8 cellular contexts compared by ENCODE assay signal in the genomic region with DNA sequence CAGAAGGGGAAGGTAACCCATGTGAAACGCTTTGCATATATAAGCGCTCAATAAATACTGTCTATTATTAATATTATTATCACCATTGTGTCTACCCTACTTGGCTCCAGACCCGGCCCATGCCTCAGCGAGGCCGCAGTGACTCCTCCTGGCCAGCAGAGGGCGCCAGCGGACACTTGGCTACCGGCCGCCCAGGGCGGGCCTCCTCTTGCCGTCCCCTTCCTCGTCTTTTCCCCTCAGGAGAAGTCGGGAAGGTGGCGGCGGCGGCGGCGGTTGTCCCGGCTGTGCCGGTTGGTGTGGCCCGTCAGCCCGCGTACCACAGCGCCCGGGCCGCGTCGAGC. TPM values are rescaled to one million over a fixed set of nuclear protein-coding genes. Genes with fewer than 3 reads are reported as not detected.
DNase-seq lines count a peak whose midpoint lies in the region; ATAC-seq, FAIRE-seq and TF ChIP-seq lines count a peak whose summit lies in the region.

A gene with protein sequence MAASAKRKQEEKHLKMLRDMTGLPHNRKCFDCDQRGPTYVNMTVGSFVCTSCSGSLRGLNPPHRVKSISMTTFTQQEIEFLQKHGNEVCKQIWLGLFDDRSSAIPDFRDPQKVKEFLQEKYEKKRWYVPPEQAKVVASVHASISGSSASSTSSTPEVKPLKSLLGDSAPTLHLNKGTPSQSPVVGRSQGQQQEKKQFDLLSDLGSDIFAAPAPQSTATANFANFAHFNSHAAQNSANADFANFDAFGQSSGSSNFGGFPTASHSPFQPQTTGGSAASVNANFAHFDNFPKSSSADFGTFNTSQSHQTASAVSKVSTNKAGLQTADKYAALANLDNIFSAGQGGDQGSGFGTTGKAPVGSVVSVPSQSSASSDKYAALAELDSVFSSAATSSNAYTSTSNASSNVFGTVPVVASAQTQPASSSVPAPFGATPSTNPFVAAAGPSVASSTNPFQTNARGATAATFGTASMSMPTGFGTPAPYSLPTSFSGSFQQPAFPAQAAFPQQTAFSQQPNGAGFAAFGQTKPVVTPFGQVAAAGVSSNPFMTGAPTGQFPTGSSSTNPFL (plus strand): TSS at position 233 of the 341 bp plus-strand sequence. CDS start 266 bp downstream, outside the sequence.

- TF ChIP-seq CTCF in H1 (IDR thresholded peaks at IDR 0.05; ENCODE audit: control extremely low read depth in 1 of 3, insufficient read depth in 1 of 3, low read depth in 1 of 3, low read length in 3 of 3), result peak; percentile 83 to 98 (median 88)

- CTCF ChIA-PET in CD8-positive, alpha-beta memory T cell (lab: Charles Lee), result interaction anchor here (1.0 kb wide), 1 partner anchor 14 kb away, joined by 4 read pairs; no protein-coding TSS in a partner anchor
- CTCF ChIA-PET in H1 (lab: Charles Lee; ENCODE audit: partially characterized antibody), result interaction anchor here (0.8 to 1.8 kb wide), 10 partner anchors 8 to 302 kb away, joined by 3 to 9 read pairs (median 4); no protein-coding TSS in a partner anchor

- peak within 1 kb of the TSS; percentile 83 for H3K18ac ChIP-seq in H1 (ENCODE audit: extremely low read depth, low read length)
- peak within 1 kb of the TSS; percentile 97 for H3K18ac ChIP-seq in mesendoderm (ENCODE audit: low read length)

- H2AK5ac ChIP-seq in H1 (ENCODE audit: low read depth, low read length), result no peak within 1 kb of the TSS
- no peak within 1 kb of the TSS for H2AK5ac ChIP-seq in mesendoderm (ENCODE audit: low read length)

- H3K36me3 Mint-ChIP-seq in CD8-positive, alpha-beta memory T cell, result peaks cover 0 to 4% (median 0%) of the 10 kb centered on the region in 3 donors

- peak within 1 kb of the TSS; percentile 39 for H3K4me3 ChIP-seq in CD8-positive, alpha-beta memory T cell (ENCODE audit: low read length)
- H3K4me3 ChIP-seq in H1 (ENCODE audit: extremely low read depth in 1 of 4, insufficient read depth in 2 of 4, low read depth in 3 of 4, low read length in 4 of 4) (peak within 1 kb of the TSS; percentile 72 to 99 (median 78)), mesendoderm (ENCODE audit: low read length) (peak within 1 kb of the TSS; percentile 91)

- no peak within 1 kb of the TSS for H3K14ac ChIP-seq in H1 (ENCODE audit: insufficient read length)

- peak within 1 kb of the TSS; percentile 77 to 98 (median 84) for H3K9ac ChIP-seq in H1 (replicated peaks in 1 of 4; ENCODE audit: extremely low read depth in 1 of 4, low read depth in 3 of 4, low read length in 3 of 4)
- H3K9ac ChIP-seq in mesendoderm (ENCODE audit: low read length), result peak within 1 kb of the TSS; percentile 92

- TF ChIP-seq EP300 in H1 (IDR thresholded peaks at IDR 0.05; ENCODE audit: borderline replicate concordance in 1 of 2, low read depth in 2 of 2, low read length in 2 of 2), result no peak

- H3K79me1 ChIP-seq in H1 (ENCODE audit: low read depth, low read length) (no peaks in the 10 kb centered on the region), mesendoderm (ENCODE audit: low read length) (no peaks in the 10 kb centered on the region)

- H4K20me1 ChIP-seq in H1 (replicated peaks in 1 of 2; ENCODE audit: control insufficient read depth in 1 of 2, insufficient read depth in 2 of 2, low read length in 2 of 2), result peaks cover 16 to 21% of the 10 kb centered on the region in 2 experiments

- H3K4me2 ChIP-seq in H1 (ENCODE audit: insufficient read depth in 1 of 2, low read depth in 2 of 2, low read length in 2 of 2), result peak within 1 kb of the TSS; percentile 82 to 90
- H3K4me2 ChIP-seq in mesendoderm (ENCODE audit: low read length), result peak within 1 kb of the TSS; percentile 66

- H2BK20ac ChIP-seq in H1 (ENCODE audit: low read length), result no peak within 1 kb of the TSS

- H2BK5ac ChIP-seq in H1 (ENCODE audit: low read depth, low read length), result peak within 1 kb of the TSS; percentile 95
- no peak within 1 kb of the TSS for H2BK5ac ChIP-seq in mesendoderm (ENCODE audit: low read length)

- H3K27me3 ChIP-seq in CD8-positive, alpha-beta memory T cell (ENCODE audit: insufficient read depth, low read length, poor library complexity, severe bottlenecking), result no peaks in the 10 kb centered on the region
- no peaks in the 10 kb centered on the region for H3K27me3 ChIP-seq in H1 (replicated peaks in 1 of 4; ENCODE audit: control insufficient read depth in 3 of 4, extremely low read depth in 1 of 4, insufficient read depth in 3 of 4, low read length in 3 of 4)
- H3K27me3 ChIP-seq in mesendoderm (ENCODE audit: insufficient read depth, low read length, poor library complexity), result no peaks in the 10 kb centered on the region

- DNase-seq in CD8-positive, alpha-beta memory T cell, result peak; percentile 77 to 86 (median 78)
- DNase-seq in NOMO-1 (lab: John Stamatoyannopoulos, UW; ENCODE audit: unreplicated experiment in 2 of 2), result peak; percentile 69 to 78
- DNase-seq in activated CD8-positive, alpha-beta memory T cell treated with anti-CD3 and anti-CD28 coated beads for 4 hours (ENCODE audit: low read depth in 2 of 2), result peak; percentile 66 to 79
- peak in 1 of 2 experiments; percentile 96 for DNase-seq in H1 (ENCODE audit: low read depth in 1 of 2, low spot score in 2 of 2)
- peak; percentile 88 for DNase-seq in mesendoderm
- peak; percentile 76 for DNase-seq in stimulated activated CD8-positive, alpha-beta memory T cell treated with anti-CD3 and anti-CD28 coated beads, Interleukin-15, amount 100 ng/mL, for 1 hour (ENCODE audit: low read depth)

- peak within 1 kb of the TSS; percentile 87 to 99 (median 93) for H3K4me3 Mint-ChIP-seq in CD8-positive, alpha-beta memory T cell

- H4K5ac ChIP-seq in H1 (ENCODE audit: insufficient read length, low read depth, low read length) (peak within 1 kb of the TSS; percentile 86), mesendoderm (ENCODE audit: low read length) (no peak within 1 kb of the TSS)

- POLR2A ChIA-PET in CD8-positive, alpha-beta memory T cell (lab: Charles Lee), result no interaction called here
- POLR2A ChIA-PET in H1 (lab: Charles Lee; ENCODE audit: partially characterized antibody), result interaction anchor here (0.9 kb wide), 1 partner anchor 89 kb away, joined by 3 read pairs; no protein-coding TSS in a partner anchor

- TF ChIP-seq RAD21 in H1 (IDR thresholded peaks at IDR 0.05 in 1 of 2, conservative IDR thresholded peaks at IDR 0.05 in 1 of 2; ENCODE audit: low read depth in 2 of 2, low read length in 2 of 2), result peak; percentile 49 to 62; a peak in 3 of 4 replicates

- peaks cover 46% of the 10 kb centered on the region for H3K4me1 ChIP-seq in CD8-positive, alpha-beta memory T cell (ENCODE audit: insufficient read depth, low read length)
- H3K4me1 ChIP-seq in H1 (replicated peaks in 1 of 4; ENCODE audit: control insufficient read depth in 3 of 4, insufficient read depth in 4 of 4, low read length in 3 of 4) (peaks cover 0 to 4% (median 0%) of the 10 kb centered on the region in 4 experiments; a peak in 3 of 7 replicates), mesendoderm (ENCODE audit: control insufficient read depth, low read depth, low read length) (no peaks in the 10 kb centered on the region)

- peak within 1 kb of the TSS; percentile 55; the same call in 1 of the 2 replicates for H2AFZ ChIP-seq in H1 (ENCODE audit: low read length)

- no peak within 1 kb of the TSS for H3K27ac ChIP-seq in CD8-positive, alpha-beta memory T cell (ENCODE audit: low read depth, low read length)
- H3K27ac ChIP-seq in H1 (ENCODE audit: low read depth, low read length) (peak within 1 kb of the TSS; percentile 75; the same call in 1 of the 2 replicates), mesendoderm (ENCODE audit: low read depth, low read length) (peak within 1 kb of the TSS; percentile 60)

- H3K56ac ChIP-seq in H1 (replicated peaks; ENCODE audit: insufficient read length, low read depth, low read length) (no peak within 1 kb of the TSS), mesendoderm (ENCODE audit: low read length) (peak within 1 kb of the TSS; percentile 95)

- FAIRE-seq in H1 (lab: Jason Lieb, UNC), result no peak

- H3K4ac ChIP-seq in H1 (replicated peaks; ENCODE audit: insufficient read length, low read depth, low read length), result no peak within 1 kb of the TSS
- H3K4ac ChIP-seq in mesendoderm (ENCODE audit: low read depth, low read length), result peak within 1 kb of the TSS; percentile 83

- TF ChIP-seq POLR2A in H1 (IDR thresholded peaks at IDR 0.05; ENCODE audit: control extremely low read depth in 1 of 2, low read depth in 2 of 2, low read length in 2 of 2), result peak; percentile 75 to 84

- no peak within 1 kb of the TSS; the same call in 1 of the 2 replicates for H2BK15ac ChIP-seq in H1 (ENCODE audit: low read length)
- no peak within 1 kb of the TSS for H2BK15ac ChIP-seq in mesendoderm (replicated peaks; ENCODE audit: low read depth)

- H3K23ac ChIP-seq in H1 (ENCODE audit: insufficient read length) (no peak within 1 kb of the TSS), mesendoderm (ENCODE audit: low read length) (peak within 1 kb of the TSS; percentile 91)

- H3K79me2 ChIP-seq in H1 (ENCODE audit: control insufficient read depth in 1 of 2, insufficient read depth in 2 of 2, low read length in 2 of 2) (peaks cover 34 to 40% of the 10 kb centered on the region in 2 experiments), mesendoderm (ENCODE audit: control insufficient read depth, insufficient read depth, low read length) (peaks cover 38% of the 10 kb centered on the region)

- H3K9me3 Mint-ChIP-seq in CD8-positive, alpha-beta memory T cell, result no peaks in the 10 kb centered on the region

- peaks cover 33 to 51% (median 45%) of the 10 kb centered on the region in 3 donors for H3K4me1 Mint-ChIP-seq in CD8-positive, alpha-beta memory T cell

- 4% methylated on average over 21 of the region's 28 CpGs; no CpG with 5 or more reads in 1 of the 2 experiments for WGBS in H1 (ENCODE audit: extremely low coverage in 1 of 2, insufficient coverage in 1 of 2, insufficient read length in 1 of 2, insufficient replicate concordance in 2 of 2, low coverage in 1 of 2, low lambda C conversion rate in 2 of 2, missing lambda C conversion rate in 1 of 2), 2 experiments
- no CpG with 5 or more reads among the region's 28 CpGs for WGBS in mesendoderm (ENCODE audit: extremely low coverage, insufficient coverage, low lambda C conversion rate)

- no peak within 1 kb of the TSS for H2BK12ac ChIP-seq in H1 (ENCODE audit: low read depth, low read length)

- peaks cover 4% of the 10 kb centered on the region; the same call in 1 of the 2 replicates for H3K23me2 ChIP-seq in H1 (ENCODE audit: low read depth, low read length)

- H4K8ac ChIP-seq in H1 (ENCODE audit: extremely low read depth, insufficient read depth, low read length) (peak within 1 kb of the TSS; percentile 85), mesendoderm (ENCODE audit: low read depth, low read length) (no peak within 1 kb of the TSS)

- H2BK120ac ChIP-seq in H1 (replicated peaks; ENCODE audit: low read depth, low read length) (no peak within 1 kb of the TSS), mesendoderm (ENCODE audit: low read depth, low read length) (no peak within 1 kb of the TSS)

- no peaks in the 10 kb centered on the region for H3K9me3 ChIP-seq in CD8-positive, alpha-beta memory T cell (ENCODE audit: low read length)
- H3K9me3 ChIP-seq in H1 (ENCODE audit: insufficient read depth in 2 of 2, low read depth in 1 of 2, low read length in 1 of 2), result no peaks in the 10 kb centered on the region

- H4K91ac ChIP-seq in H1 (replicated peaks; ENCODE audit: insufficient read length, low read length), result no peak within 1 kb of the TSS

- no peaks in the 10 kb centered on the region for H3K36me3 ChIP-seq in CD8-positive, alpha-beta memory T cell (ENCODE audit: insufficient read depth, low read length)
- H3K36me3 ChIP-seq in H1 (ENCODE audit: control insufficient read depth in 2 of 4, insufficient read depth in 4 of 4, low read length in 3 of 4), result no peaks in the 10 kb centered on the region
- H3K36me3 ChIP-seq in mesendoderm (ENCODE audit: control insufficient read depth, insufficient read depth, low read length), result no peaks in the 10 kb centered on the region

- H3K27ac Mint-ChIP-seq in CD8-positive, alpha-beta memory T cell, result peak within 1 kb of the TSS; percentile 78 to 96 (median 89)

- peaks cover 0 to 4% of the 10 kb centered on the region in 2 donors for H3K27me3 Mint-ChIP-seq in CD8-positive, alpha-beta memory T cell

- ATAC-seq in GM19395 (IDR thresholded peaks at IDR 0.05; ENCODE audit: unreplicated experiment), result peak; percentile 93
- ATAC-seq in HG03558 (IDR thresholded peaks at IDR 0.05; ENCODE audit: extremely low read depth, unreplicated experiment), result peak; percentile 57

RNA-seq across cellular contexts. Expression of the gene that starts here (rescaled TPM):
- 100 to 1,000 TPM; 139 to 141 TPM for total RNA-seq in CD8-positive, alpha-beta memory T cell
- 31.6 TPM for polyA plus RNA-seq in CD8-positive, alpha-beta memory T cell
- 102 and 108 TPM in 2 replicates for total RNA-seq in H1 (2021; fragmentation: NEBNext Ultra II Directional; extraction: Animal tissue kit (Norgen Biotek cat#: 25700))
- 109 and 147 TPM in 2 replicates for polyA plus RNA-seq in H1 (2011; rRNA removed)
- polyA plus RNA-seq in H1 (2011; cell fraction: cytosol; rRNA removed), result 87.9 TPM
- 90.4 TPM for polyA plus RNA-seq in H1 (2011; cell fraction: nucleus; rRNA removed)
- 56.7 to 74.7 TPM (median 65.8 TPM) in 4 replicates for polyA plus RNA-seq in H1 (2012, experiment 1 of 2)
- 8.0 TPM for polyA plus RNA-seq in H1 (2012, experiment 2 of 2)
- 46.4 TPM for polyA plus RNA-seq in H1 (2013, experiment 1 of 2)
- 48.8 TPM for polyA plus RNA-seq in H1 (2013, experiment 2 of 2)
- polyA minus RNA-seq in H1 (2011; rRNA and poly(A)+ RNA removed), result 319 and 365 TPM in 2 replicates
- polyA minus RNA-seq in H1 (2011; cell fraction: cytosol; rRNA and poly(A)+ RNA removed), result 106 TPM
- 130 TPM for polyA minus RNA-seq in H1 (2011; cell fraction: nucleus; rRNA and poly(A)+ RNA removed)
- polyA plus RNA-seq in mesendoderm (2013, experiment 1 of 2), result 68.7 TPM
- 69.9 TPM for polyA plus RNA-seq in mesendoderm (2013, experiment 2 of 2)

Comparison
In these comparisons a context has a peak if more than half of its experiments do, and no peak if none do; other contexts are left out.
1. H3K4me3 ChIP-seq: peak in every context shown above with its lines; median percentile 91 in mesendoderm; 78 in H1; 39 in CD8-positive, alpha-beta memory T cell.